Comparison of ENCODE assay signal across 22 cellular contexts in the genomic region with DNA sequence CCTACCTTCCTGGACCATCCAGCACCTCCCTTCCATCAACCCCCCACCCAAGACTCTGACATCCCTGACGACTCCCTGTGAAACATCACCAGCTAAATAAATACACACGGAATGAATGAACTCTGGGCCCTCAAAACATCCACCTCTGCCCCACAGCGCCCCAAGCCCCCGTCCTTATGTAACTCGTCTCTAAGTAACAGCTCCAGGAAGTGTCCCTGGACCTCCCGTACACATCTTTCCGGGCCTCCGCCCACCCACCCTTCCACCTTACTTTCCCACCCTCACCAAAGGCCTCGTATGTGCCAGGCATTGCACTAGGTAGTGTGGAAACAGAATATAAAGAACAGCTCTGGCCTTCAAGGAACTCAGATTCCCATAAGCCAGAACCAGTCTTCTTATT. TPM values are rescaled to one million over a fixed set of nuclear protein-coding genes. Genes with fewer than 3 reads are reported as not detected.
DNase-seq lines count a peak whose midpoint lies in the region; ATAC-seq, FAIRE-seq and TF ChIP-seq lines count a peak whose summit lies in the region.
"Had no signal": no experiment of that assay in that cellular context is flagged by ENCODE, and none has a peak within 500 bp of the region (broad histone marks: within the 10 kb centered on the region; RNA-seq: fewer than 3 reads in every experiment).

No MANE protein-coding gene starts in this region.

- no peaks in the 10 kb centered on the region for H3K9me3 Mint-ChIP-seq in activated CD4-positive, alpha-beta T cell treated with anti-CD3 and anti-CD28 coated beads, Interleukin-2, amount 10 ng/mL, durations not matched to agents 7 days and 5 days
- H3K9me3 Mint-ChIP-seq in astrocyte (ENCODE audit: unreplicated experiment) (no peaks in the 10 kb centered on the region), type B pancreatic cell (no peaks in the 10 kb centered on the region)
- H3K9me3 Mint-ChIP-seq in stimulated activated naive CD8-positive, alpha-beta T cell treated with anti-CD3 and anti-CD28 coated beads, Interleukin-15, amount 100 ng/mL, for 72 hours, result no peaks in the 10 kb centered on the region
- H3K9me3 Mint-ChIP-seq: CD4-positive, CD25-positive, alpha-beta regulatory T cell; CD8-positive, alpha-beta T cell; GM23338; H9 had no signal

- H3K27me3 ChIP-seq in astrocyte (ENCODE audit: insufficient read depth, low read length), result no peaks in the 10 kb centered on the region

- H3K4me2 ChIP-seq in astrocyte (ENCODE audit: low read length), result no peak overlapping the region
- H3K4me2 ChIP-seq: BLaER1, GM23338 had no signal

- H3K79me2 ChIP-seq in astrocyte (ENCODE audit: insufficient read depth, low read length), result no peaks in the 10 kb centered on the region

- no peaks in the 10 kb centered on the region for H3K27me3 Mint-ChIP-seq in activated CD4-positive, alpha-beta T cell treated with anti-CD3 and anti-CD28 coated beads, Interleukin-2, amount 10 ng/mL, durations not matched to agents 7 days and 5 days
- peaks cover 6% of the 10 kb centered on the region for H3K27me3 Mint-ChIP-seq in astrocyte (ENCODE audit: low read depth, unreplicated experiment)
- H3K27me3 Mint-ChIP-seq in type B pancreatic cell, result no peaks in the 10 kb centered on the region
- no peaks in the 10 kb centered on the region for H3K27me3 Mint-ChIP-seq in stimulated activated naive CD8-positive, alpha-beta T cell treated with anti-CD3 and anti-CD28 coated beads, Interleukin-15, amount 100 ng/mL, for 72 hours
- H3K27me3 Mint-ChIP-seq: B cell; CD4-positive, CD25-positive, alpha-beta regulatory T cell had no signal

- no peak for DNase-seq in activated CD4-positive, alpha-beta T cell treated with anti-CD3 and anti-CD28 coated beads, Interleukin-2, amount 10 ng/mL, durations not matched to agents 7 days and 5 days
- DNase-seq in activated CD4-positive, alpha-beta T cell treated with anti-CD3 and anti-CD28 coated beads for 4 hours, result no peak
- DNase-seq in astrocyte (ENCODE audit: low read depth) (no peak), posterior vena cava (ENCODE audit: low spot score) (peak; percentile 68), type B pancreatic cell (ENCODE audit: extremely low spot score, unreplicated experiment) (no peak), hepatic stellate cell (ENCODE audit: low spot score) (no peak)
- no peak for DNase-seq in stimulated activated naive CD8-positive, alpha-beta T cell treated with anti-CD3 and anti-CD28 coated beads, Interleukin-15, amount 100 ng/mL, for 72 hours
- DNase-seq: Caco-2; CD4-positive, CD25-positive, alpha-beta regulatory T cell; CD8-positive, alpha-beta T cell; DMS153; DND-41; H9 had no signal

- H3K9me3 ChIP-seq in astrocyte (ENCODE audit: insufficient read depth, low read depth, low read length), result no peaks in the 10 kb centered on the region
- H3K9me3 ChIP-seq: Caco-2 had no signal

- no peak overlapping the region for H3K9ac ChIP-seq in astrocyte (ENCODE audit: low read length)
- H3K9ac ChIP-seq: BLaER1 had no signal

- H2AFZ ChIP-seq in astrocyte (ENCODE audit: low read depth, low read length), result no peak overlapping the region
- H2AFZ ChIP-seq: GM23338 had no signal

- no peak for FAIRE-seq in astrocyte (lab: Jason Lieb, UNC)
- FAIRE-seq: A204.1, G401.6, GM12892 had no signal

- no peak overlapping the region for H3K4me3 Mint-ChIP-seq in activated CD4-positive, alpha-beta T cell treated with anti-CD3 and anti-CD28 coated beads, Interleukin-2, amount 10 ng/mL, durations not matched to agents 7 days and 5 days
- H3K4me3 Mint-ChIP-seq in astrocyte (ENCODE audit: unreplicated experiment) (no peak overlapping the region), type B pancreatic cell (no peak overlapping the region)
- no peak overlapping the region for H3K4me3 Mint-ChIP-seq in stimulated activated naive CD8-positive, alpha-beta T cell treated with anti-CD3 and anti-CD28 coated beads, Interleukin-15, amount 100 ng/mL, for 72 hours
- H3K4me3 Mint-ChIP-seq: B cell; CD4-positive, CD25-positive, alpha-beta regulatory T cell; CD8-positive, alpha-beta T cell; GM23338; H9 had no signal

- no peak for ATAC-seq in stimulated activated naive CD8-positive, alpha-beta T cell treated with anti-CD3 and anti-CD28 coated beads, Interleukin-15, amount 100 ng/mL, for 72 hours
- ATAC-seq: CD8-positive, alpha-beta T cell; GM23338; HCT116 had no signal

- intact Hi-C loops in posterior vena cava (cut with DNase I), result loop anchor here in 1 of 2 donors (5.0 kb wide), 1 partner anchor 141 kb away; no protein-coding TSS in a partner anchor

- peaks cover 13% of the 10 kb centered on the region for H3K4me1 Mint-ChIP-seq in activated CD4-positive, alpha-beta T cell treated with anti-CD3 and anti-CD28 coated beads, Interleukin-2, amount 10 ng/mL, durations not matched to agents 7 days and 5 days
- H3K4me1 Mint-ChIP-seq in astrocyte (ENCODE audit: low read depth, unreplicated experiment) (peaks cover 7% of the 10 kb centered on the region), type B pancreatic cell (ENCODE audit: unreplicated experiment) (peaks cover 5% of the 10 kb centered on the region)
- H3K4me1 Mint-ChIP-seq in stimulated activated naive CD8-positive, alpha-beta T cell treated with anti-CD3 and anti-CD28 coated beads, Interleukin-15, amount 100 ng/mL, for 72 hours, result peaks cover 21% of the 10 kb centered on the region
- H3K4me1 Mint-ChIP-seq: B cell, GM23338, H9 had no signal

- no peak overlapping the region for H3K4me3 ChIP-seq in astrocyte (ENCODE audit: insufficient read depth, low read depth, low read length)
- H3K4me3 ChIP-seq: BLaER1, GM23338 had no signal

- H3K27ac ChIP-seq in astrocyte (ENCODE audit: low read depth, low read length), result no peak overlapping the region
- H3K27ac ChIP-seq: 22Rv1, BLaER1, C4-2B had no signal

- CTCF ChIA-PET in activated CD4-positive, alpha-beta T cell treated with anti-CD3 and anti-CD28 coated beads, Interleukin-2, amount 10 ng/mL, durations not matched to agents 7 days and 5 days (lab: Charles Lee), result interaction anchor here (0.9 to 4.4 kb wide), 2 partner anchors 17 to 140 kb away, joined by 4 to 38 read pairs; no protein-coding TSS in a partner anchor

- H3K27ac Mint-ChIP-seq in activated CD4-positive, alpha-beta T cell treated with anti-CD3 and anti-CD28 coated beads, Interleukin-2, amount 10 ng/mL, durations not matched to agents 7 days and 5 days, result peak overlapping the region; percentile 60
- H3K27ac Mint-ChIP-seq in astrocyte (ENCODE audit: unreplicated experiment), result peak overlapping the region; percentile 5
- peak overlapping the region; percentile 30 for H3K27ac Mint-ChIP-seq in type B pancreatic cell
- peak overlapping the region in 1 of 2 donors; percentile 13 for H3K27ac Mint-ChIP-seq in stimulated activated naive CD8-positive, alpha-beta T cell treated with anti-CD3 and anti-CD28 coated beads, Interleukin-15, amount 100 ng/mL, for 72 hours
- H3K27ac Mint-ChIP-seq: B cell; CD4-positive, CD25-positive, alpha-beta regulatory T cell; CD8-positive, alpha-beta T cell; GM23338; H9 had no signal

- H4K20me1 ChIP-seq in astrocyte (ENCODE audit: insufficient read depth, low read length), result no peaks in the 10 kb centered on the region

- H3K36me3 ChIP-seq in astrocyte (ENCODE audit: insufficient read depth, low read length), result no peaks in the 10 kb centered on the region
- H3K36me3 ChIP-seq: BLaER1 had no signal

- peaks cover 4% of the 10 kb centered on the region for H3K4me1 ChIP-seq in astrocyte (ENCODE audit: insufficient read depth, low read length)
- H3K4me1 ChIP-seq: Caco-2 had no signal

- H3K36me3 Mint-ChIP-seq in activated CD4-positive, alpha-beta T cell treated with anti-CD3 and anti-CD28 coated beads, Interleukin-2, amount 10 ng/mL, durations not matched to agents 7 days and 5 days (ENCODE audit: low read depth), result peaks cover 7% of the 10 kb centered on the region
- H3K36me3 Mint-ChIP-seq in astrocyte (ENCODE audit: low read depth, unreplicated experiment) (no peaks in the 10 kb centered on the region), type B pancreatic cell (no peaks in the 10 kb centered on the region)
- H3K36me3 Mint-ChIP-seq: CD4-positive, CD25-positive, alpha-beta regulatory T cell; CD8-positive, alpha-beta T cell had no signal

- POLR2A ChIA-PET in activated CD4-positive, alpha-beta T cell treated with anti-CD3 and anti-CD28 coated beads, Interleukin-2, amount 10 ng/mL, durations not matched to agents 7 days and 5 days (lab: Charles Lee), result no interaction called here

- TF ChIP-seq CTCF in astrocyte (IDR thresholded peaks at IDR 0.05; ENCODE audit: insufficient read depth, low read depth, low read length) (no peak), type B pancreatic cell (conservative IDR thresholded peaks at IDR 0.05) (no peak)

RNA-seq across cellular contexts. Expression of a gene that starts 27.7 kb away (rescaled TPM):
- 1 to 10 TPM; 1.2 to 1.6 TPM for total RNA-seq in activated CD4-positive, alpha-beta T cell treated with anti-CD3 and anti-CD28 coated beads, Interleukin-2, amount 10 ng/mL, durations not matched to agents 7 days and 5 days
- total RNA-seq in astrocyte, result 0.23 TPM in 1 of 2 replicates, not detected in the other
- total RNA-seq in posterior vena cava, result under 1 TPM; 0.23 to 0.33 TPM
- total RNA-seq in type B pancreatic cell (ENCODE audit: low replicate concordance), result 2.2 and 55.7 TPM in 2 replicates
